ENCODE assay signal across 8 cellular contexts in the genomic region with DNA sequence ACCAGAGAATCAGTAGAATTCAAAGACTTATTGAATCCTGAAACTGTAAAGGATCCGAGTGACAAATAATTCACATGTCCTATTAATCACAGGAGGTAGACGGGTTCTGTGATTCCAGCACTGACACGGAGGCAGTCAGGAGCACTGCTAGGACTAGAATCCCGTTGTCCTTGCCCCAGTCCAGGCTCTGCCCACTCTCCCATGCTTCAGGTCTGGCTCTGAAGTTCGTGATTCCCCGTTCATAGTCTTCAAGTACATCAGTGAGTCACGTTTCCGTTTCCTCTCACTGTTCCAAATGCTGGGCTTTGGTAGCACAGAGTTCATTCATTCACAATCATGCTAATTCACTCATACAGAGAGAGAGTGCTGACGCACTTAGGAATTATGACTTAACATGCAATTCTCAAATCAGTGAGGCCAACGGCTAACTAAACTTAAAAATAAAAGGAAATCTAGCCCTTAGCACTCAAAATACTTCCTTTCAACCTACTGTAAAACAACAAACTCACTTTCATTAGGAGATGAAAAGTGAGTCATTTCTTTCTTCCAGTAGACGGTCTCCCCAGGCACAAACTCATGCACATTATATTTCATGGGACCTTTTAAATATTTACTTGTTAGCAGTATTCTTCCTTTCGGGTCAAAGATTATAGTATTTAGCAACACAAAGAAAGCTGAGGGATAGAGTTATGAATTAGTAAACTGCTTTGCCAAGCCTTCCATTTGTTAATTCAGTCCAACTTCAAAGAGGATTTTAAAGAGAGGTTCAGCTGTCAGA.
DNase-seq lines count a peak whose midpoint lies in the region; ATAC-seq and TF ChIP-seq lines count a peak whose summit lies in the region.

No MANE protein-coding gene starts in this region.

- TF ChIP-seq CTCF in ascending aorta (IDR thresholded peaks at IDR 0.05), result no peak

- H3K27me3 ChIP-seq in ascending aorta, result no peaks in the 10 kb centered on the region

- peak overlapping the region; percentile 54 to 66 for H3K27ac ChIP-seq in ascending aorta

- intact Hi-C loops in ascending aorta (cut with DNase I), result loop anchor here (5.0 kb wide), 1 partner anchor 99 kb away; no protein-coding TSS in a partner anchor

- H3K4me3 ChIP-seq in ascending aorta, result peak overlapping the region in 1 of 2 donors; percentile 9

- in situ Hi-C loops in ACHN (cut with HindIII; ENCODE audit: low pct_ligation_motif_present, low pct_unique_long_range_greater_than_20kb, low sequenced_read_pairs), result loop anchor here (25.0 kb wide), 1 partner anchor 169 kb away; the partner anchor contains the start of gene CCDC28A

- peaks cover 0 to 2% of the 10 kb centered on the region in 2 donors for H3K4me1 ChIP-seq in ascending aorta

- DNase-seq in ACHN, result peak; percentile 85
- peak; percentile 96 for DNase-seq in RPMI7951 (ENCODE audit: low read depth)
- peak; percentile 15 to 83 for DNase-seq in ascending aorta (ENCODE audit: low spot score in 2 of 2)
- DNase-seq in iris pigment epithelial cell (ENCODE audit: low read depth), result peak; percentile 99
- DNase-seq in stimulated activated CD4-positive, alpha-beta T cell treated with anti-CD3 and anti-CD28 coated beads, Interleukin-15, amount 100 ng/mL, for 24 hours, result peak; percentile 56
- DNase-seq in DMS114 treated with DMSO at 0.1 percent for 48 hours (lab: John Stamatoyannopoulos, UW; ENCODE audit: unreplicated experiment), result no peak

- H3K9me3 ChIP-seq in ascending aorta, result no peaks in the 10 kb centered on the region

- ATAC-seq in GM19023 (IDR thresholded peaks at IDR 0.05; ENCODE audit: unreplicated experiment) (peak; percentile 69), HG03066 (IDR thresholded peaks at IDR 0.05; ENCODE audit: low read depth, unreplicated experiment) (peak; percentile 61)

- no peaks in the 10 kb centered on the region for H3K36me3 ChIP-seq in ascending aorta
